In genomic region chr12:107760207-107760816, GRCh38 we compare ENCODE assay signal across 8 cellular contexts. TPM values are rescaled to one million over a fixed set of nuclear protein-coding genes. Genes with fewer than 3 reads are reported as not detected.
A peak's percentile ranks its signal among the peaks of the same experiment; 100 is the strongest.
DNase-seq lines count a peak whose midpoint lies in the region; FAIRE-seq and TF ChIP-seq lines count a peak whose summit lies in the region.
"Had no signal": no experiment of that assay in that cellular context is flagged by ENCODE, and none has a peak within 500 bp of the region (broad histone marks: within the 10 kb centered on the region; RNA-seq: fewer than 3 reads in every experiment).

No MANE protein-coding gene starts in this region.

- H3K4me1 ChIP-seq in HEK293 (ENCODE audit: control insufficient read depth, insufficient read depth, low read length), result peaks cover 6% of the 10 kb centered on the region
- peaks cover 17 to 38% (median 23%) of the 10 kb centered on the region in 3 donors for H3K4me1 ChIP-seq in esophagus squamous epithelium
- H3K4me1 ChIP-seq in urinary bladder (ENCODE audit: insufficient read depth), result peaks cover 1% of the 10 kb centered on the region

- TF ChIP-seq POLR2A in GM12892 (IDR thresholded peaks at IDR 0.05; ENCODE audit: low read depth, low read length) (no peak), NB4 (IDR thresholded peaks at IDR 0.05; ENCODE audit: extremely low read depth, insufficient read length) (no peak), esophagus squamous epithelium (IDR thresholded peaks at IDR 0.05) (no peak)

- intact Hi-C loops in esophagus squamous epithelium (cut with DNase I), result loop anchor here (5.0 kb wide), 1 partner anchor 122 kb away; no protein-coding TSS in a partner anchor

- DNase-seq in GM12892 (ENCODE audit: insufficient read length) (no peak), NB4 (ENCODE audit: low read depth) (peak; percentile 61), esophagus squamous epithelium (lab: John Stamatoyannopoulos, UW) (no peak)
- peak; percentile 77 for DNase-seq in activated CD8-positive, alpha-beta memory T cell treated with anti-CD3 and anti-CD28 coated beads for 24 hours

- POLR2A ChIA-PET in HEK293 (lab: Yijun Ruan, JAX), result interaction anchor here (0.6 kb wide), 1 partner anchor 183 kb away, joined by 3 read pairs; no protein-coding TSS in a partner anchor

- peak; percentile 58 for FAIRE-seq in GM12892 (lab: Jason Lieb, UNC)

- H3K4me3 ChIP-seq in HEK293 (ENCODE audit: low read depth, low read length) (peak overlapping the region; percentile 80), NB4 (ENCODE audit: low read depth, low read length) (peak overlapping the region; percentile 71), esophagus squamous epithelium (peak overlapping the region; percentile 69 to 94 (median 90)), neural cell (ENCODE audit: low read length) (peak overlapping the region; percentile 73), urinary bladder (ENCODE audit: low read depth, low read length) (peak overlapping the region; percentile 100)

- no peaks in the 10 kb centered on the region for H3K9me2 ChIP-seq in neural cell (ENCODE audit: insufficient read depth, low read length)

- peaks cover 38% of the 10 kb centered on the region for H3K79me2 ChIP-seq in neural cell (replicated peaks; ENCODE audit: insufficient read depth, low read length)

- TF ChIP-seq CTCF in HEK293 (tag by site-specific recombination; IDR thresholded peaks at IDR 0.05), result no peak
- no peak for TF ChIP-seq CTCF in NB4 (IDR thresholded peaks at IDR 0.05; ENCODE audit: low read depth, low read length)
- TF ChIP-seq CTCF in esophagus squamous epithelium (IDR thresholded peaks at IDR 0.05), result no peak
- no peak for TF ChIP-seq CTCF in neural cell (IDR thresholded peaks at IDR 0.05; ENCODE audit: poor library complexity, severe bottlenecking)

- CTCF ChIA-PET in HEK293 (lab: Yijun Ruan, JAX), result interaction anchor here (0.7 to 1.4 kb wide), 6 partner anchors 14 to 666 kb away, joined by 3 to 5 read pairs (median 3); no protein-coding TSS in a partner anchor

- H3K9me3 ChIP-seq in HEK293 (ENCODE audit: control insufficient read depth, insufficient read depth, low read depth, low read length) (no peaks in the 10 kb centered on the region), esophagus squamous epithelium (no peaks in the 10 kb centered on the region), neural cell (ENCODE audit: low read length) (no peaks in the 10 kb centered on the region)

- 2 to 6% methylated on average over 10 to 14 of the region's 30 CpGs for WGBS in esophagus squamous epithelium, 2 donors
- 1% methylated on average over 30 of the region's 30 CpGs for WGBS in urinary bladder

- no peak for TF ChIP-seq EP300 in neural cell (conservative IDR thresholded peaks at IDR 0.05; ENCODE audit: poor library complexity, severe bottlenecking)

- H3K36me3 ChIP-seq in HEK293 (ENCODE audit: control insufficient read depth in 2 of 2, insufficient read depth in 1 of 2, low read length in 2 of 2) (peaks cover 35 to 38% of the 10 kb centered on the region in 2 experiments), esophagus squamous epithelium (peaks cover 0 to 30% (median 10%) of the 10 kb centered on the region in 3 donors), neural cell (ENCODE audit: insufficient read depth, low read length) (no peaks in the 10 kb centered on the region), urinary bladder (ENCODE audit: insufficient read depth) (peaks cover 3% of the 10 kb centered on the region)

- peak overlapping the region; percentile 83 for H3K9ac ChIP-seq in neural cell (ENCODE audit: low read length)

- H2AFZ ChIP-seq in neural cell (ENCODE audit: low read depth, low read length), result peak overlapping the region; percentile 18

- no peaks in the 10 kb centered on the region for H3F3A ChIP-seq in neural cell (ENCODE audit: insufficient read depth, low read length, poor library complexity, severe bottlenecking)

- H3K27me3 ChIP-seq in esophagus squamous epithelium (no peaks in the 10 kb centered on the region), neural cell (ENCODE audit: insufficient read depth, low read depth, low read length) (no peaks in the 10 kb centered on the region)

- no peaks in the 10 kb centered on the region for H4K20me1 ChIP-seq in neural cell (ENCODE audit: insufficient read depth)

- H3K27ac ChIP-seq in HEK293 (ENCODE audit: extremely low read depth, low read depth, low read length) (peak overlapping the region; percentile 92), esophagus squamous epithelium (peak overlapping the region; percentile 88 to 92 (median 90)), neural cell (ENCODE audit: low read length) (peak overlapping the region; percentile 66), urinary bladder (ENCODE audit: low read depth) (no peak overlapping the region)

- no peak for TF ChIP-seq RAD21 in neural cell (conservative IDR thresholded peaks at IDR 0.05)

- peak overlapping the region; percentile 91 for H3K4me2 ChIP-seq in neural cell (ENCODE audit: low read length)

TF ChIP-seq in HEK293, 187 proteins besides CTCF, POLR2A, EP300 and RAD21 (continues in another document):
- TF ChIP-seq ZNF704 (tag by site-specific recombination; IDR thresholded peaks at IDR 0.05), result no peak
- TF ChIP-seq ZBTB26 (tag by site-specific recombination; optimal IDR thresholded peaks at IDR 0.05), result peak; percentile 71

TF ChIP-seq in neural cell, 6 proteins besides CTCF, POLR2A, EP300 and RAD21:
- TF ChIP-seq SMC3 (conservative IDR thresholded peaks at IDR 0.05; ENCODE audit: poor library complexity) (no peak), MXI1 (conservative IDR thresholded peaks at IDR 0.05; ENCODE audit: poor library complexity, severe bottlenecking) (peak; percentile 9), TAF1 (IDR thresholded peaks at IDR 0.05; ENCODE audit: low read depth) (no peak), EZH2 (IDR thresholded peaks at IDR 0.05; ENCODE audit: borderline replicate concordance, insufficient read depth, low read length, poor library complexity, severe bottlenecking) (no peak), POLR2AphosphoS5 (IDR thresholded peaks at IDR 0.05) (peak; percentile 21), REST (IDR thresholded peaks at IDR 0.05; ENCODE audit: borderline replicate concordance) (no peak)

RNA-seq across cellular contexts. Expression of gene PRDM4, which starts 0.6 kb away (rescaled TPM):
- 9.3 TPM for polyA plus RNA-seq in GM12892 (2012; ENCODE audit: missing spikeins)
- total RNA-seq in esophagus squamous epithelium, result 10 to 100 TPM; 11.4 to 24.8 (median 22.9) TPM
- 46.0 and 51.1 TPM in 2 replicates for polyA plus RNA-seq in neural cell
- 51.6 and 54.4 TPM in 2 replicates for polyA minus RNA-seq in neural cell
- 16.2 TPM for total RNA-seq in urinary bladder
- polyA plus RNA-seq in urinary bladder, result 15.7 TPM

RNA-seq across cellular contexts. Expression of gene ASCL4, which starts 14.2 kb away (rescaled TPM):
- polyA plus RNA-seq in GM12892 (2012; ENCODE audit: missing spikeins), result not detected
- total RNA-seq in esophagus squamous epithelium (under 1 TPM in 1 of 4 donors, not detected in 3; 0.19 TPM), urinary bladder (not detected)
- polyA plus RNA-seq in neural cell (not detected in 2 replicates), urinary bladder (not detected)
- polyA minus RNA-seq in neural cell, result not detected in 2 replicates
- total RNA-seq: dermis microvascular lymphatic vessel endothelial cell had no signal

Comparison
In these comparisons a context has a peak if more than half of its experiments do, and no peak if none do; other contexts are left out.
1. DNase-seq: peak in NB4 (single experiment) and activated CD8-positive, alpha-beta memory T cell treated with anti-CD3 and anti-CD28 coated beads for 24 hours (single experiment); none in GM12892 (single experiment) and esophagus squamous epithelium (single experiment).
2. Peak in every context shown above with its lines, with median percentiles within 50 percentile points of each other: H3K4me3 ChIP-seq.